Comparison of ENCODE assay signal across 10 cellular contexts in the genomic region with DNA sequence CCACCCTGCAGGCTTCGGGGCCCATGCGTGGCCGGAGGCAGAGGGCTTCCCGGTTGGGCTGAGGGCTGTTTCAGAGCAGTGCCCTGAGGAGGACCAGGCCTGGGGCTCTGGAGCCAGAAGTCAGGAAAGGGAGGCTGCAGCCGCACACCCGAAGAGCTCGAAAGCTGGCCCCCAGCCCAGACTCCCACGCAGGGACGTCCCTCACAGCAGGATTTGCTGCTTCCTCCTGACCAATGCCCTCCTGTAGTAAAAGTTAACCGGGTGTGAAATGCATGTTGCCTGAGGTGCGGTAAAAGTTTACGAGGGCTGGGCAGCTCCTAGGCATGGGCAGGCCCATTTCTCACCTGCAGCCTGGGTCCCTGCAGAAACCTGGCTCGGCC.
A peak's percentile ranks its signal among the peaks of the same experiment; 100 is the strongest.
DNase-seq lines count a peak whose midpoint lies in the region; ATAC-seq and TF ChIP-seq lines count a peak whose summit lies in the region.
"Had no signal": no experiment of that assay in that cellular context is flagged by ENCODE, and none has a peak within 500 bp of the region (broad histone marks: within the 10 kb centered on the region; RNA-seq: fewer than 3 reads in every experiment).

No MANE protein-coding gene starts in this region.

- TF ChIP-seq POLR2A in vagina (IDR thresholded peaks at IDR 0.05), result no peak
- TF ChIP-seq POLR2A in erythroblast (IDR thresholded peaks at IDR 0.05; ENCODE audit: low read length), result no peak

- H3K4me1 Mint-ChIP-seq in nephron, result peaks cover 28% of the 10 kb centered on the region

- H3K4me3 ChIP-seq in vagina, result no peak overlapping the region

- no peaks in the 10 kb centered on the region for H3K9me3 Mint-ChIP-seq in nephron
- H3K9me3 Mint-ChIP-seq: activated CD8-positive, alpha-beta T cell treated with anti-CD3 and anti-CD28 coated beads for 36 hours had no signal

- H3K36me3 ChIP-seq in vagina, result no peaks in the 10 kb centered on the region

- no peaks in the 10 kb centered on the region for H3K9me3 ChIP-seq in vagina

- intact Hi-C loops in vagina (cut with DNase I), result loop anchor here (5.0 kb wide), 2 partner anchors 41 to 49 kb away; no protein-coding TSS in a partner anchor

- peak overlapping the region in 2 of 3 experiments; percentile 50 to 79 for H3K27ac Mint-ChIP-seq in nephron
- H3K27ac Mint-ChIP-seq: activated CD8-positive, alpha-beta T cell treated with anti-CD3 and anti-CD28 coated beads for 36 hours had no signal

- H3K27me3 Mint-ChIP-seq in nephron (ENCODE audit: low read depth), result peaks cover 58% of the 10 kb centered on the region

- TF ChIP-seq CTCF in VCaP (conservative IDR thresholded peaks at IDR 0.05), result no peak
- no peak for TF ChIP-seq CTCF in nephron (IDR thresholded peaks at IDR 0.05; ENCODE audit: unreplicated experiment in 3 of 3)
- TF ChIP-seq CTCF in vagina (IDR thresholded peaks at IDR 0.05), result no peak

- DNase-seq in fibroblast of the conjunctiva (ENCODE audit: low read depth) (peak; percentile 36), vagina (ENCODE audit: extremely low spot score in 2 of 2) (no peak), erythroblast (lab: John Stamatoyannopoulos, UW) (no peak), AML-193 (lab: John Stamatoyannopoulos, UW) (no peak)
- DNase-seq: activated CD8-positive, alpha-beta T cell treated with anti-CD3 and anti-CD28 coated beads for 36 hours; NCI-H2107; stimulated activated naive CD8-positive, alpha-beta T cell treated with anti-CD3 and anti-CD28 coated beads, Interleukin-15, Interleukin-2, amounts not matched to agents 100 U/mL and 50 U/mL, for 24 hours had no signal

- ATAC-seq in HG02981 (IDR thresholded peaks at IDR 0.05; ENCODE audit: unreplicated experiment), result no peak
- ATAC-seq: activated CD8-positive, alpha-beta T cell treated with anti-CD3 and anti-CD28 coated beads for 36 hours; stimulated activated naive CD8-positive, alpha-beta T cell treated with anti-CD3 and anti-CD28 coated beads, Interleukin-15, Interleukin-2, amounts not matched to agents 100 U/mL and 50 U/mL, for 24 hours had no signal

- peak overlapping the region; percentile 25 for H3K27ac ChIP-seq in VCaP
- peak overlapping the region; percentile 74 for H3K27ac ChIP-seq in vagina

- no peaks in the 10 kb centered on the region for H3K27me3 ChIP-seq in vagina

- H3K4me3 Mint-ChIP-seq in nephron, result peak overlapping the region in 1 of 3 experiments; percentile 59
- H3K4me3 Mint-ChIP-seq: activated CD8-positive, alpha-beta T cell treated with anti-CD3 and anti-CD28 coated beads for 36 hours had no signal

- H3K4me1 ChIP-seq in vagina, result peaks cover 18% of the 10 kb centered on the region

- H3K36me3 Mint-ChIP-seq in nephron (ENCODE audit: low read depth), result no peaks in the 10 kb centered on the region
